1 cellular context compared by ENCODE assay signal in the genomic region with DNA sequence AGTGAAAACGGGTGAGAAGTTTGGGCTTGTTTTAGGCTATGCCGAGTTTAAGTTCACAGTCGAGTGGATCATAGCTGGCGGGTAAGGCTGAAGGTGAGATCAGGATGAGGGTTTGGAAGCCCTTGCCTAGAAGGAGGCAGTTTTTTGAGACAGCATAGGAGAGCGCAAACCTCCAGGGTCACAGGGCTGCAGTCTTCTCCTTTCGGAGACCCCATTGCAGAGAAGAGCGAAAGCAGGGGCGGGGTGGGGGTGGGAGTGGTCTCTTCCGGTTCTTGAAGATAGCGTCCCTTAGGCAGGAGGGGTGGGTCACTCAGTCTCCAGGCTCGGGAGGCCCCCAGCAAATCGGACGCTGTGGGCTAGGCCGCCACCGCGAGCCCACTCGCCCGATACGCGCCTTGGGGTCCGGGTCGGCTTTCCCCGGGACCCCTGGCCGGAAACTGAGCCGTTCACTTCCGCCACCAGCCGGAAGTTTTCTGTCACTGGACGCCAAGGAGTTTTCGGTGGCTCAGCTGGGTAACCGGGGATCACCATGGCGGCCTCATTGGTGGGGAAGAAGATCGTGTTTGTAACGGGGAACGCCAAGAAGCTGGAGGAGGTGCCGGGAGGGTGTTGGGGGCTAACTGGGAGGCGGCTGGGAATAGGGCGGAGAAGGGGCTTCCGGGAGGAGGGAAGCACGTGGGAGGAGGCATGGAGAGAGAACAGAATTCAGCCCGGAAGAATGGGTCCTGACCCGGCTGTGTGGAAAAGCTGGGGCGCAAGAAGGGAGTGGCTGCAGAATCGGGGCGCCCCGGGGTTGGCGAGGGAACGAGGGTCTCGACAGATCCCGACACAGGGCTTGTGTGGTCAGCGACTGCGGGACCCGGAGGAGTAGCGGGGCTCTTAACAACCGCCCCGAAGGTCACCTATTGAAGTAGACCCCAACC.
A peak's percentile ranks its signal among the peaks of the same experiment; 100 is the strongest.
TF ChIP-seq lines count a peak whose summit lies in the region.

A gene (plus strand): TSS at position 476 of the 923 bp plus-strand sequence. CDS start 54 bp downstream, at position 530.

TF ChIP-seq in HepG2, 621 proteins besides CTCF, POLR2A, EP300 and RAD21 (continued from another document and continues in another):
- TF ChIP-seq, protein P1, sequence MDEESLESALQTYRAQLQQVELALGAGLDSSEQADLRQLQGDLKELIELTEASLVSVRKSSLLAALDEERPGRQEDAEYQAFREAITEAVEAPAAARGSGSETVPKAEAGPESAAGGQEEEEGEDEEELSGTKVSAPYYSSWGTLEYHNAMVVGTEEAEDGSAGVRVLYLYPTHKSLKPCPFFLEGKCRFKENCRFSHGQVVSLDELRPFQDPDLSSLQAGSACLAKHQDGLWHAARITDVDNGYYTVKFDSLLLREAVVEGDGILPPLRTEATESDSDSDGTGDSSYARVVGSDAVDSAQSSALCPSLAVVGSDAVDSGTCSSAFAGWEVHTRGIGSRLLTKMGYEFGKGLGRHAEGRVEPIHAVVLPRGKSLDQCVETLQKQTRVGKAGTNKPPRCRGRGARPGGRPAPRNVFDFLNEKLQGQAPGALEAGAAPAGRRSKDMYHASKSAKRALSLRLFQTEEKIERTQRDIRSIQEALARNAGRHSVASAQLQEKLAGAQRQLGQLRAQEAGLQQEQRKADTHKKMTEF (CRISPR knock-in tag; IDR thresholded peaks at IDR 0.05): peak; percentile 81; the same call in 1 of the 2 replicates
- TF ChIP-seq TAF1 (CRISPR knock-in tag; IDR thresholded peaks at IDR 0.05) (peak; percentile 92), NAIF1 (CRISPR knock-in tag; IDR thresholded peaks at IDR 0.05; ENCODE audit: borderline replicate concordance) (peak; percentile 90; the same call in 1 of the 2 replicates), AGO2 (optimal IDR thresholded peaks at IDR 0.05; ENCODE audit: low read depth, low read length) (peak; percentile 83), HES4 (CRISPR knock-in tag; IDR thresholded peaks at IDR 0.05; ENCODE audit: borderline replicate concordance) (peak; percentile 66; the same call in 1 of the 2 replicates), ZNF709 (CRISPR knock-in tag; IDR thresholded peaks at IDR 0.05) (peak; percentile 54; the same call in 1 of the 2 replicates), PHF20 (CRISPR knock-in tag; IDR thresholded peaks at IDR 0.05) (peak; percentile 97), KDM4B (CRISPR knock-in tag; IDR thresholded peaks at IDR 0.05) (no peak; the same call in 1 of the 2 replicates), BRD4 (CRISPR knock-in tag; IDR thresholded peaks at IDR 0.05) (peak; percentile 83), FOXO1 (CRISPR knock-in tag; IDR thresholded peaks at IDR 0.05) (peak; percentile 58; the same call in 1 of the 2 replicates), CREM (IDR thresholded peaks at IDR 0.05) (peak; percentile 61), CREM (CRISPR knock-in tag; IDR thresholded peaks at IDR 0.05) (no peak), FOXK1 (CRISPR knock-in tag; IDR thresholded peaks at IDR 0.05; ENCODE audit: borderline replicate concordance, low read depth) (peak; percentile 82; the same call in 1 of the 2 replicates), NFKB2 (CRISPR knock-in tag; IDR thresholded peaks at IDR 0.05; ENCODE audit: borderline replicate concordance) (peak; percentile 83; the same call in 1 of the 2 replicates), MYNN (CRISPR knock-in tag; IDR thresholded peaks at IDR 0.05; ENCODE audit: low read depth) (no peak), RARG (CRISPR knock-in tag; IDR thresholded peaks at IDR 0.05; ENCODE audit: low read depth) (no peak), ZMYM2 (CRISPR knock-in tag; IDR thresholded peaks at IDR 0.05) (0 out of 2 replicates have a peak, but pooled peaks have one; percentile 44), ZNF879 (CRISPR knock-in tag; IDR thresholded peaks at IDR 0.05) (peak; percentile 75; the same call in 1 of the 2 replicates), ZNF260 (CRISPR knock-in tag; IDR thresholded peaks at IDR 0.05; ENCODE audit: borderline replicate concordance, low read depth) (0 out of 2 replicates have a peak, but pooled peaks have one; percentile 23), HNRNPLL (IDR thresholded peaks at IDR 0.05; ENCODE audit: low read depth, low read length, poor library complexity, severe bottlenecking) (peak; percentile 74), MLLT10 (CRISPR knock-in tag; IDR thresholded peaks at IDR 0.05) (no peak), ZNF430 (CRISPR knock-in tag; IDR thresholded peaks at IDR 0.05) (peak; percentile 97), NKX3-1 (CRISPR knock-in tag; IDR thresholded peaks at IDR 0.05) (no peak), ZNF652 (CRISPR knock-in tag; IDR thresholded peaks at IDR 0.05; ENCODE audit: borderline replicate concordance, low read depth) (no peak; the same call in 1 of the 2 replicates), ZNF678 (CRISPR knock-in tag; IDR thresholded peaks at IDR 0.05) (peak; percentile 71; the same call in 1 of the 2 replicates)
- TF ChIP-seq, protein P2, sequence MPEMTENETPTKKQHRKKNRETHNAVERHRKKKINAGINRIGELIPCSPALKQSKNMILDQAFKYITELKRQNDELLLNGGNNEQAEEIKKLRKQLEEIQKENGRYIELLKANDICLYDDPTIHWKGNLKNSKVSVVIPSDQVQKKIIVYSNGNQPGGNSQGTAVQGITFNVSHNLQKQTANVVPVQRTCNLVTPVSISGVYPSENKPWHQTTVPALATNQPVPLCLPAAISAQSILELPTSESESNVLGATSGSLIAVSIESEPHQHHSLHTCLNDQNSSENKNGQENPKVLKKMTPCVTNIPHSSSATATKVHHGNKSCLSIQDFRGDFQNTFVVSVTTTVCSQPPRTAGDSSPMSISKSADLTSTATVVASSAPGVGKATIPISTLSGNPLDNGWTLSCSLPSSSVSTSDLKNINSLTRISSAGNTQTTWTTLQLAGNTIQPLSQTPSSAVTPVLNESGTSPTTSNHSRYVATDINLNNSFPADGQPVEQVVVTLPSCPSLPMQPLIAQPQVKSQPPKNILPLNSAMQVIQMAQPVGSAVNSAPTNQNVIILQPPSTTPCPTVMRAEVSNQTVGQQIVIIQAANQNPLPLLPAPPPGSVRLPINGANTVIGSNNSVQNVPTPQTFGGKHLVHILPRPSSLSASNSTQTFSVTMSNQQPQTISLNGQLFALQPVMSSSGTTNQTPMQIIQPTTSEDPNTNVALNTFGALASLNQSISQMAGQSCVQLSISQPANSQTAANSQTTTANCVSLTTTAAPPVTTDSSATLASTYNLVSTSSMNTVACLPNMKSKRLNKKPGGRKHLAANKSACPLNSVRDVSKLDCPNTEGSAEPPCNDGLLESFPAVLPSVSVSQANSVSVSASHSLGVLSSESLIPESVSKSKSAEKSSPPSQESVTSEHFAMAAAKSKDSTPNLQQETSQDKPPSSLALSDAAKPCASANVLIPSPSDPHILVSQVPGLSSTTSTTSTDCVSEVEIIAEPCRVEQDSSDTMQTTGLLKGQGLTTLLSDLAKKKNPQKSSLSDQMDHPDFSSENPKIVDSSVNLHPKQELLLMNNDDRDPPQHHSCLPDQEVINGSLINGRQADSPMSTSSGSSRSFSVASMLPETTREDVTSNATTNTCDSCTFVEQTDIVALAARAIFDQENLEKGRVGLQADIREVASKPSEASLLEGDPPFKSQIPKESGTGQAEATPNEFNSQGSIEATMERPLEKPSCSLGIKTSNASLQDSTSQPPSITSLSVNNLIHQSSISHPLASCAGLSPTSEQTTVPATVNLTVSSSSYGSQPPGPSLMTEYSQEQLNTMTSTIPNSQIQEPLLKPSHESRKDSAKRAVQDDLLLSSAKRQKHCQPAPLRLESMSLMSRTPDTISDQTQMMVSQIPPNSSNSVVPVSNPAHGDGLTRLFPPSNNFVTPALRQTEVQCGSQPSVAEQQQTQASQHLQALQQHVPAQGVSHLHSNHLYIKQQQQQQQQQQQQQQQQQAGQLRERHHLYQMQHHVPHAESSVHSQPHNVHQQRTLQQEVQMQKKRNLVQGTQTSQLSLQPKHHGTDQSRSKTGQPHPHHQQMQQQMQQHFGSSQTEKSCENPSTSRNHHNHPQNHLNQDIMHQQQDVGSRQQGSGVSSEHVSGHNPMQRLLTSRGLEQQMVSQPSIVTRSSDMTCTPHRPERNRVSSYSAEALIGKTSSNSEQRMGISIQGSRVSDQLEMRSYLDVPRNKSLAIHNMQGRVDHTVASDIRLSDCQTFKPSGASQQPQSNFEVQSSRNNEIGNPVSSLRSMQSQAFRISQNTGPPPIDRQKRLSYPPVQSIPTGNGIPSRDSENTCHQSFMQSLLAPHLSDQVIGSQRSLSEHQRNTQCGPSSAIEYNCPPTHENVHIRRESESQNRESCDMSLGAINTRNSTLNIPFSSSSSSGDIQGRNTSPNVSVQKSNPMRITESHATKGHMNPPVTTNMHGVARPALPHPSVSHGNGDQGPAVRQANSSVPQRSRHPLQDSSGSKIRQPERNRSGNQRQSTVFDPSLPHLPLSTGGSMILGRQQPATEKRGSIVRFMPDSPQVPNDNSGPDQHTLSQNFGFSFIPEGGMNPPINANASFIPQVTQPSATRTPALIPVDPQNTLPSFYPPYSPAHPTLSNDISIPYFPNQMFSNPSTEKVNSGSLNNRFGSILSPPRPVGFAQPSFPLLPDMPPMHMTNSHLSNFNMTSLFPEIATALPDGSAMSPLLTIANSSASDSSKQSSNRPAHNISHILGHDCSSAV (CRISPR knock-in tag; IDR thresholded peaks at IDR 0.05; ENCODE audit: borderline replicate concordance): peak; percentile 88; the same call in 1 of the 2 replicates
- TF ChIP-seq, protein P3, sequence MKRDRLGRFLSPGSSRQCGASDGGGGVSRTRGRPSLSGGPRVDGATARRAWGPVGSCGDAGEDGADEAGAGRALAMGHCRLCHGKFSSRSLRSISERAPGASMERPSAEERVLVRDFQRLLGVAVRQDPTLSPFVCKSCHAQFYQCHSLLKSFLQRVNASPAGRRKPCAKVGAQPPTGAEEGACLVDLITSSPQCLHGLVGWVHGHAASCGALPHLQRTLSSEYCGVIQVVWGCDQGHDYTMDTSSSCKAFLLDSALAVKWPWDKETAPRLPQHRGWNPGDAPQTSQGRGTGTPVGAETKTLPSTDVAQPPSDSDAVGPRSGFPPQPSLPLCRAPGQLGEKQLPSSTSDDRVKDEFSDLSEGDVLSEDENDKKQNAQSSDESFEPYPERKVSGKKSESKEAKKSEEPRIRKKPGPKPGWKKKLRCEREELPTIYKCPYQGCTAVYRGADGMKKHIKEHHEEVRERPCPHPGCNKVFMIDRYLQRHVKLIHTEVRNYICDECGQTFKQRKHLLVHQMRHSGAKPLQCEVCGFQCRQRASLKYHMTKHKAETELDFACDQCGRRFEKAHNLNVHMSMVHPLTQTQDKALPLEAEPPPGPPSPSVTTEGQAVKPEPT (CRISPR knock-in tag; IDR thresholded peaks at IDR 0.05; ENCODE audit: low read depth): no peak
- TF ChIP-seq, protein P4, sequence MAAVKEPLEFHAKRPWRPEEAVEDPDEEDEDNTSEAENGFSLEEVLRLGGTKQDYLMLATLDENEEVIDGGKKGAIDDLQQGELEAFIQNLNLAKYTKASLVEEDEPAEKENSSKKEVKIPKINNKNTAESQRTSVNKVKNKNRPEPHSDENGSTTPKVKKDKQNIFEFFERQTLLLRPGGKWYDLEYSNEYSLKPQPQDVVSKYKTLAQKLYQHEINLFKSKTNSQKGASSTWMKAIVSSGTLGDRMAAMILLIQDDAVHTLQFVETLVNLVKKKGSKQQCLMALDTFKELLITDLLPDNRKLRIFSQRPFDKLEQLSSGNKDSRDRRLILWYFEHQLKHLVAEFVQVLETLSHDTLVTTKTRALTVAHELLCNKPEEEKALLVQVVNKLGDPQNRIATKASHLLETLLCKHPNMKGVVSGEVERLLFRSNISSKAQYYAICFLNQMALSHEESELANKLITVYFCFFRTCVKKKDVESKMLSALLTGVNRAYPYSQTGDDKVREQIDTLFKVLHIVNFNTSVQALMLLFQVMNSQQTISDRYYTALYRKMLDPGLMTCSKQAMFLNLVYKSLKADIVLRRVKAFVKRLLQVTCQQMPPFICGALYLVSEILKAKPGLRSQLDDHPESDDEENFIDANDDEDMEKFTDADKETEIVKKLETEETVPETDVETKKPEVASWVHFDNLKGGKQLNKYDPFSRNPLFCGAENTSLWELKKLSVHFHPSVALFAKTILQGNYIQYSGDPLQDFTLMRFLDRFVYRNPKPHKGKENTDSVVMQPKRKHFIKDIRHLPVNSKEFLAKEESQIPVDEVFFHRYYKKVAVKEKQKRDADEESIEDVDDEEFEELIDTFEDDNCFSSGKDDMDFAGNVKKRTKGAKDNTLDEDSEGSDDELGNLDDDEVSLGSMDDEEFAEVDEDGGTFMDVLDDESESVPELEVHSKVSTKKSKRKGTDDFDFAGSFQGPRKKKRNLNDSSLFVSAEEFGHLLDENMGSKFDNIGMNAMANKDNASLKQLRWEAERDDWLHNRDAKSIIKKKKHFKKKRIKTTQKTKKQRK (IDR thresholded peaks at IDR 0.05; ENCODE audit: low read length): no peak
- TF ChIP-seq, protein P5, sequence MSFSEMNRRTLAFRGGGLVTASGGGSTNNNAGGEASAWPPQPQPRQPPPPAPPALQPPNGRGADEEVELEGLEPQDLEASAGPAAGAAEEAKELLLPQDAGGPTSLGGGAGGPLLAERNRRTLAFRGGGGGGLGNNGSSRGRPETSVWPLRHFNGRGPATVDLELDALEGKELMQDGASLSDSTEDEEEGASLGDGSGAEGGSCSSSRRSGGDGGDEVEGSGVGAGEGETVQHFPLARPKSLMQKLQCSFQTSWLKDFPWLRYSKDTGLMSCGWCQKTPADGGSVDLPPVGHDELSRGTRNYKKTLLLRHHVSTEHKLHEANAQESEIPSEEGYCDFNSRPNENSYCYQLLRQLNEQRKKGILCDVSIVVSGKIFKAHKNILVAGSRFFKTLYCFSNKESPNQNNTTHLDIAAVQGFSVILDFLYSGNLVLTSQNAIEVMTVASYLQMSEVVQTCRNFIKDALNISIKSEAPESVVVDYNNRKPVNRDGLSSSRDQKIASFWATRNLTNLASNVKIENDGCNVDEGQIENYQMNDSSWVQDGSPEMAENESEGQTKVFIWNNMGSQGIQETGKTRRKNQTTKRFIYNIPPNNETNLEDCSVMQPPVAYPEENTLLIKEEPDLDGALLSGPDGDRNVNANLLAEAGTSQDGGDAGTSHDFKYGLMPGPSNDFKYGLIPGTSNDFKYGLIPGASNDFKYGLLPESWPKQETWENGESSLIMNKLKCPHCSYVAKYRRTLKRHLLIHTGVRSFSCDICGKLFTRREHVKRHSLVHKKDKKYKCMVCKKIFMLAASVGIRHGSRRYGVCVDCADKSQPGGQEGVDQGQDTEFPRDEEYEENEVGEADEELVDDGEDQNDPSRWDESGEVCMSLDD (CRISPR knock-in tag; IDR thresholded peaks at IDR 0.05; ENCODE audit: borderline replicate concordance): 0 out of 2 replicates have a peak, but pooled peaks have one; percentile 55
- TF ChIP-seq, protein P6, sequence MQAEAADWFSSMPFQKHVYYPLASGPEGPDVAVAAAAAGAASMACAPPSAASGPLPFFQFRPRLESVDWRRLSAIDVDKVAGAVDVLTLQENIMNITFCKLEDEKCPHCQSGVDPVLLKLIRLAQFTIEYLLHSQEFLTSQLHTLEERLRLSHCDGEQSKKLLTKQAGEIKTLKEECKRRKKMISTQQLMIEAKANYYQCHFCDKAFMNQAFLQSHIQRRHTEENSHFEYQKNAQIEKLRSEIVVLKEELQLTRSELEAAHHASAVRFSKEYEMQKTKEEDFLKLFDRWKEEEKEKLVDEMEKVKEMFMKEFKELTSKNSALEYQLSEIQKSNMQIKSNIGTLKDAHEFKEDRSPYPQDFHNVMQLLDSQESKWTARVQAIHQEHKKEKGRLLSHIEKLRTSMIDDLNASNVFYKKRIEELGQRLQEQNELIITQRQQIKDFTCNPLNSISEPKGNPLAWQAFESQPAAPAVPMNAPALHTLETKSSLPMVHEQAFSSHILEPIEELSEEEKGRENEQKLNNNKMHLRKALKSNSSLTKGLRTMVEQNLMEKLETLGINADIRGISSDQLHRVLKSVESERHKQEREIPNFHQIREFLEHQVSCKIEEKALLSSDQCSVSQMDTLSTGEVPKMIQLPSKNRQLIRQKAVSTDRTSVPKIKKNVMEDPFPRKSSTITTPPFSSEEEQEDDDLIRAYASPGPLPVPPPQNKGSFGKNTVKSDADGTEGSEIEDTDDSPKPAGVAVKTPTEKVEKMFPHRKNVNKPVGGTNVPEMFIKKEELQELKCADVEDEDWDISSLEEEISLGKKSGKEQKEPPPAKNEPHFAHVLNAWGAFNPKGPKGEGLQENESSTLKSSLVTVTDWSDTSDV (CRISPR knock-in tag; IDR thresholded peaks at IDR 0.05): no peak; the same call in 1 of the 2 replicates
